Comparison of ENCODE assay signal across 8 cellular contexts in the genomic region with DNA sequence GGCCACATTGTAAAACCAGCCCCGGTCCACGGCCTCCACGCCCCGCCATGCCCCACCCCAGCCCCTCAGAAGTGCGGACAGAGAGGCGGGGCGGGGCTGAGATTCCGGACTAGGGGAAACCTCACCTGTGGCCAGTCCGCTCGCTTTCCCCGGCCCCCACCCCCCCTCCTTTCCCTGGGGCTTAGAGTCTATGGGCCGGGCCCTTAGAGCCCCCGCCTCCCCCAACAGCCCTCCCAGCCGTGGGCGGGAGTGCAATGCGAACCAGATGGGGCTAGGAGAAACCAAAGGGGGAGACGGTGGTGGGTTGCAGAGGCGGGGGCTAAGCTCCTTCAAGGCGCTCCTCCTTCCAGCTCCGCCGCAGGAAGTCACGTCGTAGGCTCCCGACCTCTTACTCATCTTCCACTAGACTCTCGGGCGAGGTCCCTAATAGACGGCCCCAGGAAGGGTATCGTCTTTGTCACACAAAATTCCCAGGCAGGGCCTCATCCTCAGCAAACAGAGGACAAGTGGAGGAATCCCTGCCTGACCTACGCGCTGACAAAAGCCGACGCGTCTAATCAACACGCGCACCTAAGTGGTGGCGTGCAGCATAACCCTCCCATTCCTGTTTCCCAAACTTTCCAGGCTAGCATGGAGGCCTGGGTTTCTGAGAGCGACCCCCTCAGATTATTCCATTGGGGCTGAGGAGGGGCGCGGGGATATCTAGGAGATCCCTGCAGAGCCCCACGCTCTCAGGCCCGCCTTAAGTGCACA. TPM values are rescaled to one million over a fixed set of nuclear protein-coding genes. Genes with fewer than 3 reads are reported as not detected.
A peak's percentile ranks its signal among the peaks of the same experiment; 100 is the strongest.
DNase-seq lines count a peak whose midpoint lies in the region; ATAC-seq and TF ChIP-seq lines count a peak whose summit lies in the region.

No MANE protein-coding gene starts in this region.

- 0 to 1% (median 0%) methylated on average over 39 to 41 of the region's 41 CpGs for WGBS in adipose tissue, 3 donors

- H3K4me3 ChIP-seq in retinal pigment epithelial cell (ENCODE audit: low read length): peak overlapping the region; percentile 62

- intact Hi-C loops in left ventricle myocardium superior (cut with micrococcal nuclease): no loop called here

- DNase-seq in EH (ENCODE audit: low read depth) (peak; percentile 98), KBM-7 (peak; percentile 88), T follicular helper cell (ENCODE audit: low read depth) (peak; percentile 70), left ventricle myocardium superior (peak; percentile 90), retinal pigment epithelial cell (ENCODE audit: low read depth) (peak; percentile 74), NCI-H446 treated with DMSO at 0.1 percent for 48 hours (lab: John Stamatoyannopoulos, UW) (no peak)

- ATAC-seq in GM21717 (IDR thresholded peaks at IDR 0.05; ENCODE audit: unreplicated experiment) (peak; percentile 33), left ventricle myocardium superior (peak; percentile 62)

- TF ChIP-seq CTCF in retinal pigment epithelial cell (conservative IDR thresholded peaks at IDR 0.05; ENCODE audit: low read depth, low read length): no peak

- H3K27ac ChIP-seq in adipose tissue (ENCODE audit: low read depth, low read length): peak overlapping the region; percentile 98

- in situ Hi-C loops in KBM-7 (cut with MboI; ENCODE audit: low pct_unique_long_range_greater_than_20kb, low sequenced_read_pairs): no loop called here

RNA-seq across cellular contexts. Expression of a gene that starts 1.0 kb away (rescaled TPM):
- polyA plus RNA-seq in adipose tissue: 10 to 100 TPM in 2 of 3 donors, 1 to 10 TPM in 1; 3.9 to 26.9 (median 17.1) TPM
- 10.9 TPM for total RNA-seq in left ventricle myocardium superior

RNA-seq across cellular contexts. Expression of a gene that starts 9.3 kb away (rescaled TPM):
- 1 to 10 TPM; 1.7 to 2.3 (median 1.8) TPM for polyA plus RNA-seq in adipose tissue
- 3.7 TPM for total RNA-seq in left ventricle myocardium superior

RNA-seq across cellular contexts. Expression of a gene that starts 23.3 kb away (rescaled TPM):
- polyA plus RNA-seq in adipose tissue: 100 to 1,000 TPM in 2 of 3 donors, 10 to 100 TPM in 1; 57.2 to 170 (median 120) TPM
- total RNA-seq in left ventricle myocardium superior: 46.1 TPM

RNA-seq across cellular contexts. Expression of a gene that starts 37.9 kb away (rescaled TPM):
- polyA plus RNA-seq in adipose tissue: 1 to 10 TPM in 1 of 3 donors, under 1 TPM in 2; 0.08 to 1.5 (median 0.11) TPM
- total RNA-seq in left ventricle myocardium superior: not detected

RNA-seq across cellular contexts. Expression of a gene that starts 40.4 kb away (rescaled TPM):
- 100 to 1,000 TPM in 2 of 3 donors, 10 to 100 TPM in 1; 28.1 to 414 (median 116) TPM for polyA plus RNA-seq in adipose tissue
- 108 TPM for total RNA-seq in left ventricle myocardium superior
